1 cellular context compared by ENCODE assay signal in the genomic region with DNA sequence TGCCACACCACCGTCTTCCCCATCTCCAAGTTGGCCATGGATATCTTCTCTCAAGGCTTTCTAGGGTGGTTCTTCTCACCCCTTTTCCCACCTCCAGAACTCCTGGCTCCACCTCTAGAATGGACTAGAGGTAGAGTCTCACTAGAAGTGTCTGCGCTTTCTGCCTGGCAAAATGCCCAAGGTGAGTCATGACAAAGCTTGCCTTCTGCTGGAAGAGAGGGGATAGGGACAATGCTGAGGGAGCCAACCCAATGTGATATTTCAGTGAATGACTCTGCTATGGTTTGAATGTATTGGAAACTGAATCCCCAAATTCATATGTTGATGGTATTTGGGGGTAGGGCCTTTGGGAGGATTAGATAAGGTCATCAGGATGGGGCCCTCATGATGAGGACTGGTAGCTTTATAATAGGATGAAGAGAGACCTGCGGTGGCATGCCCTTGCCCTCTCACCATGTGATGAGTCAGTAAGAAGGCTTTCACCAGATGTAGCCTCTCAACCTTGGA.
TF ChIP-seq lines count a peak whose summit lies in the region.

No MANE protein-coding gene starts in this region.

TF ChIP-seq in K562, 482 proteins besides CTCF, POLR2A, EP300 and RAD21 (continued from another document):
- TF ChIP-seq, protein P1, sequence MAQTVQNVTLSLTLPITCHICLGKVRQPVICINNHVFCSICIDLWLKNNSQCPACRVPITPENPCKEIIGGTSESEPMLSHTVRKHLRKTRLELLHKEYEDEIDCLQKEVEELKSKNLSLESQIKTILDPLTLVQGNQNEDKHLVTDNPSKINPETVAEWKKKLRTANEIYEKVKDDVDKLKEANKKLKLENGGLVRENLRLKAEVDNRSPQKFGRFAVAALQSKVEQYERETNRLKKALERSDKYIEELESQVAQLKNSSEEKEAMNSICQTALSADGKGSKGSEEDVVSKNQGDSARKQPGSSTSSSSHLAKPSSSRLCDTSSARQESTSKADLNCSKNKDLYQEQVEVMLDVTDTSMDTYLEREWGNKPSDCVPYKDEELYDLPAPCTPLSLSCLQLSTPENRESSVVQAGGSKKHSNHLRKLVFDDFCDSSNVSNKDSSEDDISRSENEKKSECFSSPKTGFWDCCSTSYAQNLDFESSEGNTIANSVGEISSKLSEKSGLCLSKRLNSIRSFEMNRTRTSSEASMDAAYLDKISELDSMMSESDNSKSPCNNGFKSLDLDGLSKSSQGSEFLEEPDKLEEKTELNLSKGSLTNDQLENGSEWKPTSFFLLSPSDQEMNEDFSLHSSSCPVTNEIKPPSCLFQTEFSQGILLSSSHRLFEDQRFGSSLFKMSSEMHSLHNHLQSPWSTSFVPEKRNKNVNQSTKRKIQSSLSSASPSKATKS (CRISPR knock-in tag; IDR thresholded peaks at IDR 0.05): no peak
- peak; percentile 85 for TF ChIP-seq NFIC (IDR thresholded peaks at IDR 0.05)
- TF ChIP-seq JUND (IDR thresholded peaks at IDR 0.05; ENCODE audit: borderline replicate concordance, low read depth, low read length): peak; percentile 22; the same call in 1 of the 2 replicates
- 0 out of 3 replicates have a peak, but pooled peaks have one; percentile 15 for TF ChIP-seq JUND (tag; IDR thresholded peaks at IDR 0.05; ENCODE audit: borderline replicate concordance, low read depth, low read length)
- TF ChIP-seq, protein P2, sequence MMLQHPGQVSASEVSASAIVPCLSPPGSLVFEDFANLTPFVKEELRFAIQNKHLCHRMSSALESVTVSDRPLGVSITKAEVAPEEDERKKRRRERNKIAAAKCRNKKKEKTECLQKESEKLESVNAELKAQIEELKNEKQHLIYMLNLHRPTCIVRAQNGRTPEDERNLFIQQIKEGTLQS (IDR thresholded peaks at IDR 0.05): 0 out of 2 replicates have a peak, but pooled peaks have one; percentile 25
- TF ChIP-seq, protein P2 (CRISPR knock-in tag; conservative IDR thresholded peaks at IDR 0.05): no peak
- no peak for TF ChIP-seq ARID4B (CRISPR knock-in tag; IDR thresholded peaks at IDR 0.05)
- no peak for TF ChIP-seq SRSF7 (optimal IDR thresholded peaks at IDR 0.05; ENCODE audit: low read depth, low read length)
- peak; percentile 61 for TF ChIP-seq FOSL1 (tag; conservative IDR thresholded peaks at IDR 0.05)
- TF ChIP-seq ZFPM2 (CRISPR knock-in tag; IDR thresholded peaks at IDR 0.05): no peak
- no peak for TF ChIP-seq NCOR1 (IDR thresholded peaks at IDR 0.05)
- no peak for TF ChIP-seq HNRNPLL (IDR thresholded peaks at IDR 0.05; ENCODE audit: low read depth, low read length, poor library complexity, severe bottlenecking)
- TF ChIP-seq MXI1 (IDR thresholded peaks at IDR 0.05; ENCODE audit: low read depth, low read length): no peak
- no peak for TF ChIP-seq SP1 (CRISPR knock-in tag; IDR thresholded peaks at IDR 0.05)
- TF ChIP-seq ZNF280B (CRISPR knock-in tag; IDR thresholded peaks at IDR 0.05): no peak
- no peak for TF ChIP-seq RBM39 (optimal IDR thresholded peaks at IDR 0.05; ENCODE audit: low read depth, low read length)
- TF ChIP-seq ZNF134 (CRISPR knock-in tag; conservative IDR thresholded peaks at IDR 0.05): no peak
- TF ChIP-seq SMARCE1 (IDR thresholded peaks at IDR 0.05): no peak
